Comparison of ENCODE assay signal across 27 cellular contexts in the genomic region with DNA sequence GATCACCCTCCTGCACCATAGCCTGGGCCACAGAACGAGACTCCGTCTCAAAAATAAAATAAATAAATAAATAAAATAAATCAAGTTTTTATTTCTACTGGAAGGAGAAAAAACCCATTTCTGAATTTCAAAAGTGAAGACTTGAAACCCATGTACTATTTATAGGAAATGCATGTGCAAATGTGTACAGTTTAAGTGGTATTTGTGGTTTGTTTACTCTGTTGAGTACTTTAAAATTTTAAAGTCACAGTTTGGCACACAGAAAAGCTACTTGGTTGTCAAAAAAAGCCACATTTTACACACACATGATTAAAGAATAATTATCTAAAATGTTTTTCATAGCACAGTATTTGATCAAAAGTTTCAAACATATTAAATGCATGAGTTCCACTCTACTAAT. TPM values are rescaled to one million over a fixed set of nuclear protein-coding genes. Genes with fewer than 3 reads are reported as not detected.
DNase-seq lines count a peak whose midpoint lies in the region; ATAC-seq lines count a peak whose summit lies in the region.
"Had no signal": no experiment of that assay in that cellular context is flagged by ENCODE, and none has a peak within 500 bp of the region (broad histone marks: within the 10 kb centered on the region; RNA-seq: fewer than 3 reads in every experiment).

No MANE protein-coding gene starts in this region.

- no peaks in the 10 kb centered on the region for H3K27me3 Mint-ChIP-seq in T-helper 17 cell
- H3K27me3 Mint-ChIP-seq in activated T-cell treated with anti-CD3 and anti-CD28 coated beads, Interleukin-2, amount 50 U/mL, for 24 hours, result no peaks in the 10 kb centered on the region
- H3K27me3 Mint-ChIP-seq: activated CD4-positive, alpha-beta T cell treated with anti-CD3 and anti-CD28 coated beads for 36 hours; activated naive CD4-positive, alpha-beta T cell treated with anti-CD3 and anti-CD28 coated beads, Interleukin-2, amount 50 U/mL, for 24 hours; CD8-positive, alpha-beta memory T cell; naive B cell; stimulated activated naive CD8-positive, alpha-beta T cell treated with anti-CD3 and anti-CD28 coated beads, Interleukin-15, Interleukin-2, amounts not matched to agents 100 ng/mL and 50 ng/mL, for 24 hours had no signal

- H3K27ac Mint-ChIP-seq in T-helper 17 cell, result peak overlapping the region; percentile 65
- H3K27ac Mint-ChIP-seq in activated T-cell treated with anti-CD3 and anti-CD28 coated beads, Interleukin-2, amount 50 U/mL, for 24 hours, result no peak overlapping the region
- H3K27ac Mint-ChIP-seq: activated CD4-positive, alpha-beta T cell treated with anti-CD3 and anti-CD28 coated beads for 36 hours; stimulated activated naive CD8-positive, alpha-beta T cell treated with anti-CD3 and anti-CD28 coated beads, Interleukin-15, Interleukin-2, amounts not matched to agents 100 ng/mL and 50 ng/mL, for 24 hours had no signal

- no peaks in the 10 kb centered on the region for H3K9me3 ChIP-seq in T-helper 17 cell (ENCODE audit: control insufficient read depth, low read length, poor library complexity, severe bottlenecking)

- H3K9me3 Mint-ChIP-seq in activated T-cell treated with anti-CD3 and anti-CD28 coated beads, Interleukin-2, amount 50 U/mL, for 24 hours, result peaks cover 9% of the 10 kb centered on the region
- H3K9me3 Mint-ChIP-seq: activated naive CD4-positive, alpha-beta T cell treated with anti-CD3 and anti-CD28 coated beads, Interleukin-2, amount 50 U/mL, for 24 hours; immature natural killer cell had no signal

- no peak for DNase-seq in T-helper 17 cell
- no peak for DNase-seq in activated T-cell treated with anti-CD3 and anti-CD28 coated beads, Interleukin-2, amount 50 U/mL, for 24 hours
- no peak for DNase-seq in DMS114 treated with DMSO at 0.1 percent for 48 hours (lab: John Stamatoyannopoulos, UW; ENCODE audit: unreplicated experiment)
- no peak for DNase-seq in dermis blood vessel endothelial cell
- DNase-seq: activated CD4-positive, alpha-beta T cell treated with anti-CD3 and anti-CD28 coated beads for 36 hours; CD8-positive, alpha-beta memory T cell; central memory CD4-positive, alpha-beta T cell; dorsolateral prefrontal cortex; heart right ventricle; naive B cell; NCI-H1092 treated with DMSO at 0.1 percent for 48 hours; NCI-H2029; NCI-H345; NCI-H82; PC-3; SJCRH30; T-helper 1 cell; tibial artery had no signal

- ATAC-seq in GM19395 (IDR thresholded peaks at IDR 0.05; ENCODE audit: unreplicated experiment), result peak; percentile 57
- peak; percentile 54 for ATAC-seq in HG03280 (IDR thresholded peaks at IDR 0.05; ENCODE audit: unreplicated experiment)
- peak; percentile 35 for ATAC-seq in T-helper 17 cell
- ATAC-seq in esophagus mucosa, result no peak
- ATAC-seq: activated CD4-positive, alpha-beta T cell treated with anti-CD3 and anti-CD28 coated beads for 36 hours; heart right ventricle; K562; PC-3 had no signal

- peak overlapping the region; percentile 43; the same call in 1 of the 2 replicates for H3K4me3 ChIP-seq in GM08714 (ENCODE audit: low read length)
- H3K4me3 ChIP-seq: ascending aorta, dorsolateral prefrontal cortex, heart right ventricle, K562, SJCRH30, tibial artery had no signal

- H3K4me3 Mint-ChIP-seq in T-helper 17 cell, result no peak overlapping the region
- no peak overlapping the region for H3K4me3 Mint-ChIP-seq in activated T-cell treated with anti-CD3 and anti-CD28 coated beads, Interleukin-2, amount 50 U/mL, for 24 hours
- H3K4me3 Mint-ChIP-seq: activated CD4-positive, alpha-beta T cell treated with anti-CD3 and anti-CD28 coated beads for 36 hours; stimulated activated naive CD8-positive, alpha-beta T cell treated with anti-CD3 and anti-CD28 coated beads, Interleukin-15, Interleukin-2, amounts not matched to agents 100 ng/mL and 50 ng/mL, for 24 hours had no signal

- H3K4me1 Mint-ChIP-seq in T-helper 17 cell, result peaks cover 54% of the 10 kb centered on the region
- H3K4me1 Mint-ChIP-seq in activated T-cell treated with anti-CD3 and anti-CD28 coated beads, Interleukin-2, amount 50 U/mL, for 24 hours (ENCODE audit: low read depth), result peaks cover 80% of the 10 kb centered on the region

- peaks cover 2% of the 10 kb centered on the region for H3K36me3 Mint-ChIP-seq in T-helper 17 cell (ENCODE audit: low read depth)
- H3K36me3 Mint-ChIP-seq in activated T-cell treated with anti-CD3 and anti-CD28 coated beads, Interleukin-2, amount 50 U/mL, for 24 hours (ENCODE audit: low read depth), result peaks cover 20% of the 10 kb centered on the region

RNA-seq across cellular contexts. Expression of a gene that starts 43.6 kb away (rescaled TPM):
- total RNA-seq in T-helper 17 cell, result 100 to 1,000 TPM; 118 to 133 TPM
- 32.4 TPM for total RNA-seq in esophagus mucosa
- 19.7 and 21.4 TPM in 2 replicates for total RNA-seq in dermis blood vessel endothelial cell
